Comparison of ENCODE assay signal across 12 cellular contexts in genomic region chr14:52279405-52279804, GRCh38. TPM values are rescaled to one million over a fixed set of nuclear protein-coding genes. Genes with fewer than 3 reads are reported as not detected.
DNase-seq lines count a peak whose midpoint lies in the region; ATAC-seq and TF ChIP-seq lines count a peak whose summit lies in the region.
"Had no signal": no experiment of that assay in that cellular context is flagged by ENCODE, and none has a peak within 500 bp of the region (broad histone marks: within the 10 kb centered on the region; RNA-seq: fewer than 3 reads in every experiment).

No MANE protein-coding gene starts in this region.

- 18% methylated on average over 3 of the region's 3 CpGs for WGBS in esophagus muscularis mucosa

- H3K9me3 Mint-ChIP-seq in effector memory CD8-positive, alpha-beta T cell = no peaks in the 10 kb centered on the region
- H3K9me3 Mint-ChIP-seq: H9 had no signal

- no peak for TF ChIP-seq EP300 in esophagus muscularis mucosa (IDR thresholded peaks at IDR 0.05)

- H3K36me3 ChIP-seq in esophagus muscularis mucosa = no peaks in the 10 kb centered on the region
- H3K36me3 ChIP-seq: ascending aorta had no signal

- H3K27ac Mint-ChIP-seq in effector memory CD8-positive, alpha-beta T cell = peak overlapping the region; percentile 44 to 81
- H3K27ac Mint-ChIP-seq: H9 had no signal

- TF ChIP-seq CTCF in esophagus muscularis mucosa (IDR thresholded peaks at IDR 0.05) = no peak

- no peaks in the 10 kb centered on the region for H3K27me3 Mint-ChIP-seq in effector memory CD8-positive, alpha-beta T cell

- no peak for ATAC-seq in effector memory CD8-positive, alpha-beta T cell (replicated peaks)
- ATAC-seq in sciatic nerve = peak; percentile 75
- no peak for ATAC-seq in GM18867 (IDR thresholded peaks at IDR 0.05; ENCODE audit: unreplicated experiment)
- no peak for ATAC-seq in GM21381 (IDR thresholded peaks at IDR 0.05; ENCODE audit: unreplicated experiment)
- ATAC-seq: esophagus mucosa had no signal

- H3K9me3 ChIP-seq in esophagus muscularis mucosa = no peaks in the 10 kb centered on the region
- H3K9me3 ChIP-seq: ascending aorta had no signal

- TF ChIP-seq POLR2A in esophagus muscularis mucosa (IDR thresholded peaks at IDR 0.05; ENCODE audit: low read depth) = no peak

- H3K4me1 ChIP-seq in esophagus muscularis mucosa = no peaks in the 10 kb centered on the region

- no peak overlapping the region for H3K4me3 Mint-ChIP-seq in effector memory CD8-positive, alpha-beta T cell
- H3K4me3 Mint-ChIP-seq: H9 had no signal

- peaks cover 27 to 44% of the 10 kb centered on the region in 2 donors for H3K4me1 Mint-ChIP-seq in effector memory CD8-positive, alpha-beta T cell (ENCODE audit: low read depth in 2 of 2)

- intact Hi-C loops in sciatic nerve (cut with DNase I) (no loop called here), esophagus muscularis mucosa (cut with DNase I) (no loop called here)

- H3K36me3 Mint-ChIP-seq in effector memory CD8-positive, alpha-beta T cell (ENCODE audit: insufficient read depth) = peaks cover 56% of the 10 kb centered on the region

- DNase-seq in SIG-M5 treated with dmso at 0.1 percent for 504 hours (lab: John Stamatoyannopoulos, UW; ENCODE audit: unreplicated experiment) (peak; percentile 50), SIG-M5 (lab: John Stamatoyannopoulos, UW) (no peak), NOMO-1 treated with dmso at 0.1 percent for 144 hours (lab: John Stamatoyannopoulos, UW; ENCODE audit: unreplicated experiment) (peak; percentile 4), sciatic nerve (ENCODE audit: low spot score) (no peak), esophagus muscularis mucosa (ENCODE audit: extremely low spot score) (no peak)
- DNase-seq in effector memory CD8-positive, alpha-beta T cell = no peak
- DNase-seq: H9, NCI-H1105 had no signal

- H3K27ac ChIP-seq in esophagus muscularis mucosa (replicated peaks in 1 of 4) = no peak overlapping the region
- H3K27ac ChIP-seq: ascending aorta had no signal

- H3K27me3 ChIP-seq in esophagus muscularis mucosa = peaks cover 0 to 4% (median 0%) of the 10 kb centered on the region in 4 donors
- H3K27me3 ChIP-seq: ascending aorta had no signal

- no peak overlapping the region for H3K4me3 ChIP-seq in esophagus muscularis mucosa
- H3K4me3 ChIP-seq: ascending aorta had no signal

RNA-seq across cellular contexts. Expression of gene PTGDR, which starts 11.9 kb away (rescaled TPM):
- total RNA-seq in sciatic nerve = 4.2 TPM
- under 1 TPM; 0.17 to 0.66 (median 0.37) TPM for total RNA-seq in esophagus muscularis mucosa
- total RNA-seq: esophagus mucosa, H9 had no signal

RNA-seq across cellular contexts. Expression of gene PTGER2, which starts 34.7 kb away (rescaled TPM):
- total RNA-seq in sciatic nerve = 8.5 TPM
- 1 to 10 TPM; 2.1 to 6.3 (median 4.4) TPM for total RNA-seq in esophagus muscularis mucosa

Comparison
In these comparisons a context has a peak if more than half of its experiments do, and no peak if none do; other contexts are left out.
1. DNase-seq: peak in SIG-M5 treated with dmso at 0.1 percent for 504 hours (single experiment) and NOMO-1 treated with dmso at 0.1 percent for 144 hours (single experiment); none in SIG-M5 (single experiment), effector memory CD8-positive, alpha-beta T cell (0 of 3), sciatic nerve (single experiment) and esophagus muscularis mucosa (single experiment).